In the genomic region with DNA sequence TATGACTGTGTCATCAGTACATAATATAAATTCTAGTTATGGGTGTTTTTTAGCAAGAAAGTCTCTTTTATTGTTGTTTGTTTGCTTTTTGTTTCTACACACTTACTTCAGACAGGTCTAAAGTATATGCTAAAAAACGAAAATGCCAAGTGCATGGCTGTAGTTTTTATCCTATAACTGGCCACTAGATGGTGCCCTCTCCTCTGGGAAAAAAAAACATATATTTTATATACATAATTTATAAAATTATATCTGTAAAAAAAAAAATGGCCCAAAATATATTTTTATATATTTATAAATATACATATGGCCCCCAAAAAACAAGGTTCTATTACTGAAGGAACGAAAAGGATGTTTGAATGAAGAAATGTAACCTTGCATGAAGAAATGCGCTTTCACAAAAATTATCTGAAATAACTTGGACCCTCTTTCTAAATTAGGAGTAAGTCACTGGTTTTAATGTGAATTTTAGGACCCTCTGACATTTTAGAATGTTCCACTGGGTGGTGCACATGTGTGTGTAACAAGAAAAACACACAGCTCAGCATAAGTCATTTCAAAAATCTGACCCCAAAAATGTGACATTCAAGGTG, we compare ENCODE assay signal across 9 cellular contexts.
DNase-seq lines count a peak whose midpoint lies in the region; ATAC-seq and TF ChIP-seq lines count a peak whose summit lies in the region.
"Had no signal": no experiment of that assay in that cellular context is flagged by ENCODE, and none has a peak within 500 bp of the region (broad histone marks: within the 10 kb centered on the region; RNA-seq: fewer than 3 reads in every experiment).

No MANE protein-coding gene starts in this region.

- DNase-seq in OCI-M1 (lab: John Stamatoyannopoulos, UW) (peak; percentile 68), epithelial cell of esophagus (ENCODE audit: low read depth) (peak; percentile 34), tibial nerve (ENCODE audit: low spot score in 2 of 2) (no peak)
- no peak for DNase-seq in activated CD4-positive, alpha-beta memory T cell treated with anti-CD3 and anti-CD28 coated beads, Interleukin-2, amount 10 ng/mL, durations not matched to agents 7 days and 5 days
- no peak for DNase-seq in stimulated activated CD4-positive, alpha-beta T cell treated with anti-CD3 and anti-CD28 coated beads, Interleukin-4, amount 100 ng/mL, for 4 hours

- no peak for TF ChIP-seq EP300 in tibial nerve (IDR thresholded peaks at IDR 0.05)

- no peaks in the 10 kb centered on the region for H3K4me1 Mint-ChIP-seq in activated CD4-positive, alpha-beta memory T cell treated with anti-CD3 and anti-CD28 coated beads, Interleukin-2, amount 10 ng/mL, durations not matched to agents 7 days and 5 days
- no peaks in the 10 kb centered on the region for H3K4me1 Mint-ChIP-seq in activated T-helper 17 cell treated with anti-CD3 and anti-CD28 coated beads, Interleukin-2, amount 50 U/mL, for 72 hours

- no peaks in the 10 kb centered on the region for H3K9me3 ChIP-seq in tibial nerve

- TF ChIP-seq CTCF in C4-2B (conservative IDR thresholded peaks at IDR 0.05) (peak; percentile 87), epithelial cell of esophagus (IDR thresholded peaks at IDR 0.05; ENCODE audit: insufficient read depth, low read depth, low read length, missing control alignments) (peak; percentile 63), tibial nerve (IDR thresholded peaks at IDR 0.05) (peak in 4 of 5 experiments; percentile 12 to 68 (median 59))

- H3K27me3 ChIP-seq in tibial nerve = no peaks in the 10 kb centered on the region

- peak; percentile 56 for ATAC-seq in GM18909 (IDR thresholded peaks at IDR 0.05; ENCODE audit: poor library complexity, unreplicated experiment)
- no peak for ATAC-seq in activated T-helper 17 cell treated with anti-CD3 and anti-CD28 coated beads, Interleukin-2, amount 50 U/mL, for 72 hours (replicated peaks)

- peaks cover 18% of the 10 kb centered on the region for H3K27me3 Mint-ChIP-seq in activated CD4-positive, alpha-beta memory T cell treated with anti-CD3 and anti-CD28 coated beads, Interleukin-2, amount 10 ng/mL, durations not matched to agents 7 days and 5 days
- H3K27me3 Mint-ChIP-seq in activated T-helper 17 cell treated with anti-CD3 and anti-CD28 coated beads, Interleukin-2, amount 50 U/mL, for 72 hours = peaks cover 8% of the 10 kb centered on the region

- no peak overlapping the region for H3K4me3 Mint-ChIP-seq in activated CD4-positive, alpha-beta memory T cell treated with anti-CD3 and anti-CD28 coated beads, Interleukin-2, amount 10 ng/mL, durations not matched to agents 7 days and 5 days
- no peak overlapping the region for H3K4me3 Mint-ChIP-seq in activated T-helper 17 cell treated with anti-CD3 and anti-CD28 coated beads, Interleukin-2, amount 50 U/mL, for 72 hours
- H3K4me3 Mint-ChIP-seq: stimulated activated naive CD8-positive, alpha-beta T cell treated with anti-CD3 and anti-CD28 coated beads, Interleukin-15, Interleukin-2, amounts not matched to agents 100 ng/mL and 50 ng/mL, for 24 hours had no signal

- POLR2A ChIA-PET in activated CD4-positive, alpha-beta memory T cell treated with anti-CD3 and anti-CD28 coated beads, Interleukin-2, amount 10 ng/mL, durations not matched to agents 7 days and 5 days (lab: Charles Lee) = no interaction called here

- peaks cover 0 to 3% (median 0%) of the 10 kb centered on the region in 4 donors for H3K4me1 ChIP-seq in tibial nerve

- no peaks in the 10 kb centered on the region for H3K36me3 ChIP-seq in tibial nerve

- no peak overlapping the region for H3K4me3 ChIP-seq in epithelial cell of esophagus (ENCODE audit: low read length)
- no peak overlapping the region for H3K4me3 ChIP-seq in tibial nerve

- H3K27ac ChIP-seq in C4-2B = no peak overlapping the region
- H3K27ac ChIP-seq in tibial nerve = no peak overlapping the region

- CTCF ChIA-PET in activated CD4-positive, alpha-beta memory T cell treated with anti-CD3 and anti-CD28 coated beads, Interleukin-2, amount 10 ng/mL, durations not matched to agents 7 days and 5 days (lab: Charles Lee) = interaction anchor here (1.0 to 1.4 kb wide), 4 partner anchors 8 to 866 kb away, joined by 3 to 8 read pairs (median 4); no protein-coding TSS in a partner anchor

- H3K27ac Mint-ChIP-seq in activated CD4-positive, alpha-beta memory T cell treated with anti-CD3 and anti-CD28 coated beads, Interleukin-2, amount 10 ng/mL, durations not matched to agents 7 days and 5 days = no peak overlapping the region
- no peak overlapping the region for H3K27ac Mint-ChIP-seq in activated T-helper 17 cell treated with anti-CD3 and anti-CD28 coated beads, Interleukin-2, amount 50 U/mL, for 72 hours
- H3K27ac Mint-ChIP-seq: stimulated activated naive CD8-positive, alpha-beta T cell treated with anti-CD3 and anti-CD28 coated beads, Interleukin-15, Interleukin-2, amounts not matched to agents 100 ng/mL and 50 ng/mL, for 24 hours had no signal

- no peaks in the 10 kb centered on the region for H3K36me3 Mint-ChIP-seq in activated CD4-positive, alpha-beta memory T cell treated with anti-CD3 and anti-CD28 coated beads, Interleukin-2, amount 10 ng/mL, durations not matched to agents 7 days and 5 days (ENCODE audit: low read depth)
- no peaks in the 10 kb centered on the region for H3K36me3 Mint-ChIP-seq in activated T-helper 17 cell treated with anti-CD3 and anti-CD28 coated beads, Interleukin-2, amount 50 U/mL, for 72 hours (ENCODE audit: low read depth)

- no peaks in the 10 kb centered on the region for H3K9me3 Mint-ChIP-seq in activated CD4-positive, alpha-beta memory T cell treated with anti-CD3 and anti-CD28 coated beads, Interleukin-2, amount 10 ng/mL, durations not matched to agents 7 days and 5 days
- H3K9me3 Mint-ChIP-seq in activated T-helper 17 cell treated with anti-CD3 and anti-CD28 coated beads, Interleukin-2, amount 50 U/mL, for 72 hours = no peaks in the 10 kb centered on the region
- H3K9me3 Mint-ChIP-seq: stimulated activated naive CD8-positive, alpha-beta T cell treated with anti-CD3 and anti-CD28 coated beads, Interleukin-15, Interleukin-2, amounts not matched to agents 100 ng/mL and 50 ng/mL, for 24 hours had no signal

- WGBS in tibial nerve, 2 donors = 44 to 48% methylated on average over 3 of the region's 3 CpGs

- TF ChIP-seq POLR2A in tibial nerve (IDR thresholded peaks at IDR 0.05) = no peak

Comparison
In these comparisons a context has a peak if more than half of its experiments do, and no peak if none do; other contexts are left out.
1. DNase-seq: peak in OCI-M1 (single experiment) and epithelial cell of esophagus (single experiment); none in tibial nerve (0 of 2), activated CD4-positive, alpha-beta memory T cell treated with anti-CD3 and anti-CD28 coated beads, Interleukin-2, amount 10 ng/mL, durations not matched to agents 7 days and 5 days (single experiment) and stimulated activated CD4-positive, alpha-beta T cell treated with anti-CD3 and anti-CD28 coated beads, Interleukin-4, amount 100 ng/mL, for 4 hours (0 of 2).
2. Peak in every context shown above with its lines, with median percentiles within 50 percentile points of each other: CTCF ChIP-seq.